In genomic region chr2:181239400-181239799, GRCh38 we compare ENCODE assay signal across 10 cellular contexts.
A peak's percentile ranks its signal among the peaks of the same experiment; 100 is the strongest.
DNase-seq lines count a peak whose midpoint lies in the region; ATAC-seq and TF ChIP-seq lines count a peak whose summit lies in the region.
"Had no signal": no experiment of that assay in that cellular context is flagged by ENCODE, and none has a peak within 500 bp of the region (broad histone marks: within the 10 kb centered on the region; RNA-seq: fewer than 3 reads in every experiment).

No MANE protein-coding gene starts in this region.

- DNase-seq in activated naive CD4-positive, alpha-beta T cell treated with anti-CD3 and anti-CD28 coated beads for 36 hours, result peak; percentile 24
- no peak for DNase-seq in activated naive CD4-positive, alpha-beta T cell (lab: John Stamatoyannopoulos, UW)
- DNase-seq in LHCN-M2 (ENCODE audit: low read depth) (peak; percentile 32), chondrocyte (ENCODE audit: low spot score) (no peak), type B pancreatic cell (ENCODE audit: extremely low spot score, unreplicated experiment) (no peak), left ventricle myocardium inferior (no peak)
- DNase-seq: HFFc6, naive B cell had no signal

- H3K4me1 Mint-ChIP-seq in activated naive CD4-positive, alpha-beta T cell treated with anti-CD3 and anti-CD28 coated beads for 36 hours (ENCODE audit: low read depth), result peaks cover 36% of the 10 kb centered on the region
- no peaks in the 10 kb centered on the region for H3K4me1 Mint-ChIP-seq in chondrocyte (ENCODE audit: low read depth)
- peaks cover 10% of the 10 kb centered on the region for H3K4me1 Mint-ChIP-seq in type B pancreatic cell (ENCODE audit: unreplicated experiment)

- H3K27me3 ChIP-seq in left ventricle myocardium inferior (ENCODE audit: low read depth), result no peaks in the 10 kb centered on the region

- H3K4me3 ChIP-seq in left ventricle myocardium inferior, result no peak overlapping the region

- intact Hi-C loops in activated naive CD4-positive, alpha-beta T cell treated with anti-CD3 and anti-CD28 coated beads for 36 hours (cut with micrococcal nuclease), result no loop called here
- intact Hi-C loops in left ventricle myocardium inferior (cut with micrococcal nuclease), result no loop called here

- TF ChIP-seq CTCF in chondrocyte (IDR thresholded peaks at IDR 0.05) (peak; percentile 47), type B pancreatic cell (conservative IDR thresholded peaks at IDR 0.05) (peak; percentile 54), left ventricle myocardium inferior (IDR thresholded peaks at IDR 0.05; ENCODE audit: borderline replicate concordance) (no peak)

- no peak overlapping the region for H3K27ac ChIP-seq in left ventricle myocardium inferior (replicated peaks)

- H3K36me3 Mint-ChIP-seq in activated naive CD4-positive, alpha-beta T cell treated with anti-CD3 and anti-CD28 coated beads for 36 hours (ENCODE audit: low read depth), result no peaks in the 10 kb centered on the region
- H3K36me3 Mint-ChIP-seq in chondrocyte (ENCODE audit: low read depth) (no peaks in the 10 kb centered on the region), type B pancreatic cell (no peaks in the 10 kb centered on the region)

- H3K9me3 Mint-ChIP-seq in activated naive CD4-positive, alpha-beta T cell treated with anti-CD3 and anti-CD28 coated beads for 36 hours, result no peaks in the 10 kb centered on the region
- H3K9me3 Mint-ChIP-seq in chondrocyte (ENCODE audit: low read depth) (peaks cover 5% of the 10 kb centered on the region), type B pancreatic cell (no peaks in the 10 kb centered on the region)
- H3K9me3 Mint-ChIP-seq: HFFc6 had no signal

- no peak overlapping the region for H3K4me3 Mint-ChIP-seq in activated naive CD4-positive, alpha-beta T cell treated with anti-CD3 and anti-CD28 coated beads for 36 hours
- no peak overlapping the region for H3K4me3 Mint-ChIP-seq in chondrocyte (ENCODE audit: unreplicated experiment)
- no peak overlapping the region for H3K4me3 Mint-ChIP-seq in type B pancreatic cell
- H3K4me3 Mint-ChIP-seq: HFFc6, naive B cell had no signal

- ATAC-seq in HG03108 (IDR thresholded peaks at IDR 0.05; ENCODE audit: unreplicated experiment) (no peak), HG03175 (IDR thresholded peaks at IDR 0.05; ENCODE audit: unreplicated experiment) (no peak)

- CTCF ChIA-PET in activated naive CD4-positive, alpha-beta T cell treated with anti-CD3 and anti-CD28 coated beads for 36 hours (lab: Charles Lee), result interaction anchor here (1.0 kb wide), 1 partner anchor 17 kb away, joined by 3 read pairs; no protein-coding TSS in a partner anchor

- H3K4me1 ChIP-seq in left ventricle myocardium inferior, result no peaks in the 10 kb centered on the region

- no peaks in the 10 kb centered on the region for H3K36me3 ChIP-seq in left ventricle myocardium inferior

- no peaks in the 10 kb centered on the region for H3K27me3 Mint-ChIP-seq in activated naive CD4-positive, alpha-beta T cell treated with anti-CD3 and anti-CD28 coated beads for 36 hours (ENCODE audit: low read depth)
- H3K27me3 Mint-ChIP-seq in chondrocyte (ENCODE audit: low read depth) (no peaks in the 10 kb centered on the region), type B pancreatic cell (peaks cover 3% of the 10 kb centered on the region)
- H3K27me3 Mint-ChIP-seq: naive B cell had no signal

- no peak overlapping the region for H3K27ac Mint-ChIP-seq in activated naive CD4-positive, alpha-beta T cell treated with anti-CD3 and anti-CD28 coated beads for 36 hours
- H3K27ac Mint-ChIP-seq in chondrocyte (ENCODE audit: unreplicated experiment) (no peak overlapping the region), type B pancreatic cell (no peak overlapping the region)
- H3K27ac Mint-ChIP-seq: HFFc6, naive B cell had no signal

- no peaks in the 10 kb centered on the region for H3K9me3 ChIP-seq in left ventricle myocardium inferior (replicated peaks)

Comparison
In these comparisons a context has a peak if more than half of its experiments do, and no peak if none do; other contexts are left out.
1. DNase-seq: peak in activated naive CD4-positive, alpha-beta T cell treated with anti-CD3 and anti-CD28 coated beads for 36 hours (single experiment) and LHCN-M2 (single experiment); none in activated naive CD4-positive, alpha-beta T cell (0 of 4), chondrocyte (single experiment), type B pancreatic cell (single experiment) and left ventricle myocardium inferior (single experiment).